Comparison of ENCODE assay signal across 18 cellular contexts in genomic region chrX:136752796-136753195, GRCh38. TPM values are rescaled to one million over a fixed set of nuclear protein-coding genes. Genes with fewer than 3 reads are reported as not detected.
A peak's percentile ranks its signal among the peaks of the same experiment; 100 is the strongest.
DNase-seq lines count a peak whose midpoint lies in the region; ATAC-seq and TF ChIP-seq lines count a peak whose summit lies in the region.
"Had no signal": no experiment of that assay in that cellular context is flagged by ENCODE, and none has a peak within 500 bp of the region (broad histone marks: within the 10 kb centered on the region; RNA-seq: fewer than 3 reads in every experiment).

No MANE protein-coding gene starts in this region.

- DNase-seq in stimulated activated CD4-positive, alpha-beta T cell treated with anti-CD3 and anti-CD28 coated beads, Interleukin-1b, Interleukin-23, amount 100 ng/mL, for 48 hours, result peak; percentile 4
- no peak for DNase-seq in stimulated activated CD4-positive, alpha-beta T cell treated with anti-CD3 and anti-CD28 coated beads, Interleukin-4, amount 100 ng/mL, for 4 hours
- DNase-seq in foreskin keratinocyte, result no peak
- DNase-seq in activated CD4-positive, alpha-beta T cell treated with anti-CD3 and anti-CD28 coated beads, Interleukin-2, amount 50 U/mL, for 4 hours, result no peak
- DNase-seq: amygdala, cortex of kidney, DMS79, NCI-H1694, NCI-H446 treated with DMSO at 0.1 percent for 48 hours, nucleus accumbens, OCI-M1 had no signal

- H3K4me3 Mint-ChIP-seq in activated T-helper 17 cell treated with anti-CD3 and anti-CD28 coated beads, Interleukin-2, amount 50 U/mL, for 72 hours, result peak overlapping the region; percentile 33
- H3K4me3 Mint-ChIP-seq: B cell had no signal

- H3K9me3 Mint-ChIP-seq in activated T-helper 17 cell treated with anti-CD3 and anti-CD28 coated beads, Interleukin-2, amount 50 U/mL, for 72 hours, result no peaks in the 10 kb centered on the region

- H3K27ac ChIP-seq in gastroesophageal sphincter (no peak overlapping the region), subcutaneous abdominal adipose tissue (ENCODE audit: low read depth, low read length) (peak overlapping the region; percentile 27), foreskin keratinocyte (no peak overlapping the region)
- H3K27ac ChIP-seq: KMS-11 had no signal

- H3K36me3 ChIP-seq in gastroesophageal sphincter, result no peaks in the 10 kb centered on the region
- H3K36me3 ChIP-seq in subcutaneous abdominal adipose tissue (ENCODE audit: control insufficient read depth in 5 of 5, insufficient read depth in 5 of 5, low read length in 5 of 5), result no peaks in the 10 kb centered on the region
- H3K36me3 ChIP-seq: HAP-1 had no signal

- peak overlapping the region; percentile 61 for H3K27ac Mint-ChIP-seq in activated T-helper 17 cell treated with anti-CD3 and anti-CD28 coated beads, Interleukin-2, amount 50 U/mL, for 72 hours

- H3K9ac ChIP-seq in subcutaneous abdominal adipose tissue (ENCODE audit: low read length in 5 of 5), result peak overlapping the region in 1 of 5 donors; percentile 49
- H3K9ac ChIP-seq: KMS-11 had no signal

- TF ChIP-seq POLR2A in gastroesophageal sphincter (IDR thresholded peaks at IDR 0.05), result no peak

- no peak for TF ChIP-seq CTCF in gastroesophageal sphincter (IDR thresholded peaks at IDR 0.05)
- TF ChIP-seq CTCF in foreskin keratinocyte (conservative IDR thresholded peaks at IDR 0.05), result no peak

- peaks cover 4% of the 10 kb centered on the region for H3K36me3 Mint-ChIP-seq in activated T-helper 17 cell treated with anti-CD3 and anti-CD28 coated beads, Interleukin-2, amount 50 U/mL, for 72 hours (ENCODE audit: low read depth)

- no peaks in the 10 kb centered on the region for H3K27me3 Mint-ChIP-seq in activated T-helper 17 cell treated with anti-CD3 and anti-CD28 coated beads, Interleukin-2, amount 50 U/mL, for 72 hours
- H3K27me3 Mint-ChIP-seq: B cell had no signal

- peaks cover 37% of the 10 kb centered on the region for H3K4me1 Mint-ChIP-seq in activated T-helper 17 cell treated with anti-CD3 and anti-CD28 coated beads, Interleukin-2, amount 50 U/mL, for 72 hours

- H3K9me3 ChIP-seq in gastroesophageal sphincter (no peaks in the 10 kb centered on the region), subcutaneous abdominal adipose tissue (ENCODE audit: control insufficient read depth in 5 of 5, low read length in 5 of 5) (no peaks in the 10 kb centered on the region)
- H3K9me3 ChIP-seq: HAP-1 had no signal

- TF ChIP-seq EP300 in gastroesophageal sphincter (IDR thresholded peaks at IDR 0.05), result no peak

- H3K4me3 ChIP-seq in gastroesophageal sphincter (no peak overlapping the region), subcutaneous abdominal adipose tissue (ENCODE audit: low read depth in 1 of 5, low read length in 5 of 5) (no peak overlapping the region)
- H3K4me3 ChIP-seq: HAP-1 had no signal

- H3K4me1 ChIP-seq in gastroesophageal sphincter (no peaks in the 10 kb centered on the region), subcutaneous abdominal adipose tissue (ENCODE audit: control insufficient read depth in 5 of 5, insufficient read depth in 5 of 5, low read length in 5 of 5) (peaks cover 0 to 18% (median 13%) of the 10 kb centered on the region in 5 donors), foreskin keratinocyte (no peaks in the 10 kb centered on the region)
- H3K4me1 ChIP-seq: HAP-1 had no signal

- WGBS in gastroesophageal sphincter (ENCODE audit: low coverage in 1 of 2), 2 donors, result 58% methylated on average over 2 of the region's 2 CpGs; no CpG with 5 or more reads in 1 of the 2 donors

- ATAC-seq in activated T-helper 17 cell treated with anti-CD3 and anti-CD28 coated beads, Interleukin-2, amount 50 U/mL, for 72 hours (replicated peaks), result peak; percentile 25
- ATAC-seq in gastroesophageal sphincter (peak; percentile 58), HG02763 (IDR thresholded peaks at IDR 0.05; ENCODE audit: unreplicated experiment) (no peak), foreskin keratinocyte (no peak)

- H3K27me3 ChIP-seq in gastroesophageal sphincter, result no peaks in the 10 kb centered on the region
- peaks cover 0 to 4% (median 2%) of the 10 kb centered on the region in 5 donors for H3K27me3 ChIP-seq in subcutaneous abdominal adipose tissue (ENCODE audit: control insufficient read depth in 5 of 5, insufficient read depth in 4 of 5, low read length in 5 of 5)
- H3K27me3 ChIP-seq in foreskin keratinocyte, result no peaks in the 10 kb centered on the region

RNA-seq across cellular contexts. Expression of gene ARHGEF6, which starts 27.9 kb away (rescaled TPM):
- total RNA-seq in activated T-helper 17 cell treated with anti-CD3 and anti-CD28 coated beads, Interleukin-2, amount 50 U/mL, for 72 hours, result 10 to 100 TPM; 56.8 to 67.6 TPM
- total RNA-seq in gastroesophageal sphincter, result 10 to 100 TPM; 14.2 to 18.5 (median 16.3) TPM
- total RNA-seq in foreskin keratinocyte, result 0.07 and 0.10 TPM in 2 replicates
- polyA plus RNA-seq in foreskin keratinocyte, result 0.03 and 0.06 TPM in 2 replicates

Comparison
In these comparisons a context has a peak if more than half of its experiments do, and no peak if none do; other contexts are left out.
1. ATAC-seq: peak in activated T-helper 17 cell treated with anti-CD3 and anti-CD28 coated beads, Interleukin-2, amount 50 U/mL, for 72 hours (single experiment) and gastroesophageal sphincter (single experiment); none in HG02763 (single experiment) and foreskin keratinocyte (single experiment).
2. RNA of gene ARHGEF6, which starts 27.9 kb away (total RNA-seq): 56.8 to 67.6 TPM in activated T-helper 17 cell treated with anti-CD3 and anti-CD28 coated beads, Interleukin-2, amount 50 U/mL, for 72 hours and 14.2 to 18.5 TPM in gastroesophageal sphincter; 0.07 to 0.10 TPM in foreskin keratinocyte; every median in the first group is over 10 times any median in the second.